In genomic region chr16:55628306-55628968, GRCh38 we compare ENCODE assay signal across 25 cellular contexts. TPM values are rescaled to one million over a fixed set of nuclear protein-coding genes. Genes with fewer than 3 reads are reported as not detected.
DNase-seq lines count a peak whose midpoint lies in the region; ATAC-seq, FAIRE-seq and TF ChIP-seq lines count a peak whose summit lies in the region.
"Had no signal": no experiment of that assay in that cellular context is flagged by ENCODE, and none has a peak within 500 bp of the region (broad histone marks: within the 10 kb centered on the region; RNA-seq: fewer than 3 reads in every experiment).

No MANE protein-coding gene starts in this region.

- H4K20me1 ChIP-seq in HepG2 (ENCODE audit: insufficient read depth, low read length): no peaks in the 10 kb centered on the region
- H4K20me1 ChIP-seq: BLaER1 had no signal

- H3K36me3 Mint-ChIP-seq in naive thymus-derived CD8-positive, alpha-beta T cell: peaks cover 0 to 5% (median 2%) of the 10 kb centered on the region in 3 donors
- H3K36me3 Mint-ChIP-seq: CD14-positive monocyte; CD4-positive, alpha-beta memory T cell; IgD-negative memory B cell had no signal

- WGBS in HepG2 (ENCODE audit: low lambda C conversion rate): 80% methylated on average over 6 of the region's 6 CpGs
- 54% methylated on average over 4 of the region's 6 CpGs for WGBS in right lobe of liver (ENCODE audit: insufficient coverage, low coverage, low lambda C conversion rate, missing lambda C conversion rate)
- WGBS in esophagus muscularis mucosa: 71% methylated on average over 6 of the region's 6 CpGs

- H3K9me3 ChIP-seq in HepG2 (ENCODE audit: low read length) (peaks cover 14% of the 10 kb centered on the region; the same call in 1 of the 2 replicates), right lobe of liver (no peaks in the 10 kb centered on the region), NT2/D1 (ENCODE audit: insufficient read depth, low read length) (peaks cover 53% of the 10 kb centered on the region), esophagus muscularis mucosa (no peaks in the 10 kb centered on the region)

- no peak overlapping the region for H3K27ac ChIP-seq in HepG2 (ENCODE audit: extremely low read length, insufficient read depth, low read length)
- no peak overlapping the region for H3K27ac ChIP-seq in right lobe of liver
- no peak overlapping the region for H3K27ac ChIP-seq in esophagus muscularis mucosa (replicated peaks in 1 of 4)
- H3K27ac ChIP-seq: 22Rv1, BLaER1 had no signal

- H3K27ac Mint-ChIP-seq in naive thymus-derived CD8-positive, alpha-beta T cell: no peak overlapping the region
- H3K27ac Mint-ChIP-seq: CD14-positive monocyte; CD4-positive, alpha-beta memory T cell; HFFc6; IgD-negative memory B cell had no signal

- no peak overlapping the region for H2AFZ ChIP-seq in HepG2 (ENCODE audit: low read length)

- no TSS peak for BruUV-seq in HepG2 (replicated peaks; lab: Mats Ljungman, UMichigan)

- intact Hi-C loops in HepG2 (cut with micrococcal nuclease; ENCODE audit: unreplicated experiment): no loop called here
- intact Hi-C loops in right lobe of liver (cut with DNase I): no loop called here
- intact Hi-C loops in esophagus muscularis mucosa (cut with DNase I): no loop called here

- DNase-seq in HepG2 (ENCODE audit: low spot score) (no peak), right lobe of liver (no peak), NT2/D1 (ENCODE audit: low read depth, low spot score) (peak; percentile 44), esophagus muscularis mucosa (ENCODE audit: extremely low spot score) (peak; percentile 91), NCI-H2171 treated with DMSO at 0.1 percent for 48 hours (lab: John Stamatoyannopoulos, UW) (no peak), left lobe of liver (ENCODE audit: low spot score) (no peak)
- no peak for DNase-seq in naive thymus-derived CD8-positive, alpha-beta T cell
- DNase-seq: CD4-positive, alpha-beta memory T cell; DMS153; DMS79; GDM1; HFFc6; KG1 had no signal

- H3K9ac ChIP-seq in HepG2 (ENCODE audit: insufficient read depth, low read depth, low read length) (no peak overlapping the region), NT2/D1 (ENCODE audit: insufficient read length, low read depth) (no peak overlapping the region)
- H3K9ac ChIP-seq: BLaER1 had no signal

- FAIRE-seq in HepG2 (lab: Jason Lieb, UNC): no peak
- FAIRE-seq: GM12892, GM18507 had no signal

- H3K9me3 Mint-ChIP-seq in naive thymus-derived CD8-positive, alpha-beta T cell: peaks cover 0 to 11% (median 3%) of the 10 kb centered on the region in 9 donors
- H3K9me3 Mint-ChIP-seq: CD4-positive, alpha-beta memory T cell; HFFc6 had no signal

- TF ChIP-seq CTCF in HepG2 (CRISPR knock-in tag; IDR thresholded peaks at IDR 0.05): no peak
- no peak for TF ChIP-seq CTCF in right lobe of liver (IDR thresholded peaks at IDR 0.05)
- TF ChIP-seq CTCF in esophagus muscularis mucosa (IDR thresholded peaks at IDR 0.05): no peak

- H3K36me3 ChIP-seq in HepG2 (replicated peaks in 1 of 2; ENCODE audit: control insufficient read depth in 1 of 2, insufficient read depth in 2 of 2, low read length in 2 of 2): no peaks in the 10 kb centered on the region
- no peaks in the 10 kb centered on the region for H3K36me3 ChIP-seq in right lobe of liver
- H3K36me3 ChIP-seq in NT2/D1 (ENCODE audit: insufficient read depth, insufficient read length, low read length): no peaks in the 10 kb centered on the region
- no peaks in the 10 kb centered on the region for H3K36me3 ChIP-seq in esophagus muscularis mucosa
- H3K36me3 ChIP-seq: BLaER1 had no signal

- H3K79me2 ChIP-seq in HepG2 (ENCODE audit: insufficient read depth, low read length): no peaks in the 10 kb centered on the region

- no peak for ATAC-seq in HepG2
- ATAC-seq in right lobe of liver: no peak
- no peak for ATAC-seq in HG03432 (IDR thresholded peaks at IDR 0.05; ENCODE audit: unreplicated experiment)
- ATAC-seq in left lobe of liver: no peak
- ATAC-seq in naive thymus-derived CD8-positive, alpha-beta T cell: no peak
- ATAC-seq: HCT116 had no signal

- no peak for TF ChIP-seq POLR2A in HepG2 (IDR thresholded peaks at IDR 0.05; ENCODE audit: insufficient read depth in 1 of 2, low read depth in 2 of 2, low read length in 2 of 2)
- no peak for TF ChIP-seq POLR2A in right lobe of liver (IDR thresholded peaks at IDR 0.05)
- TF ChIP-seq POLR2A in esophagus muscularis mucosa (IDR thresholded peaks at IDR 0.05; ENCODE audit: low read depth): no peak

- no peak for TF ChIP-seq RAD21 in HepG2 (CRISPR knock-in tag; IDR thresholded peaks at IDR 0.05)

- H3K4me3 Mint-ChIP-seq in naive thymus-derived CD8-positive, alpha-beta T cell: no peak overlapping the region
- H3K4me3 Mint-ChIP-seq: CD14-positive monocyte; CD4-positive, alpha-beta memory T cell; HFFc6; IgD-negative memory B cell had no signal

- no peak overlapping the region for H3K4me3 ChIP-seq in HepG2 (replicated peaks in 1 of 3; ENCODE audit: insufficient read depth in 1 of 3, low read depth in 2 of 3, low read length in 3 of 3)
- no peak overlapping the region for H3K4me3 ChIP-seq in right lobe of liver
- no peak overlapping the region for H3K4me3 ChIP-seq in NT2/D1 (ENCODE audit: insufficient read length, low read depth)
- H3K4me3 ChIP-seq in esophagus muscularis mucosa: no peak overlapping the region
- H3K4me3 ChIP-seq: BLaER1 had no signal

- no peak overlapping the region for H3K4me2 ChIP-seq in HepG2 (ENCODE audit: low read depth, low read length)
- H3K4me2 ChIP-seq: BLaER1 had no signal

- H3K27me3 ChIP-seq in HepG2 (ENCODE audit: control insufficient read depth in 1 of 2, insufficient read depth in 2 of 2, low read length in 2 of 2) (no peaks in the 10 kb centered on the region), right lobe of liver (no peaks in the 10 kb centered on the region), NT2/D1 (ENCODE audit: insufficient read depth, insufficient read length) (peaks cover 6% of the 10 kb centered on the region), esophagus muscularis mucosa (no peaks in the 10 kb centered on the region)
- H3K27me3 ChIP-seq: BLaER1 had no signal

- TF ChIP-seq EP300 in HepG2 (IDR thresholded peaks at IDR 0.05; ENCODE audit: low read depth in 2 of 2, low read length in 2 of 2): no peak
- no peak for TF ChIP-seq EP300 in HepG2 (CRISPR knock-in tag; IDR thresholded peaks at IDR 0.05; ENCODE audit: borderline replicate concordance)
- TF ChIP-seq EP300 in esophagus muscularis mucosa (IDR thresholded peaks at IDR 0.05): no peak

- H3K27me3 Mint-ChIP-seq in naive thymus-derived CD8-positive, alpha-beta T cell: peaks cover 0 to 29% (median 9%) of the 10 kb centered on the region in 5 donors

- POLR2A ChIA-PET in HepG2 (lab: Yijun Ruan, JAX): no interaction called here
- POLR2A ChIA-PET in naive thymus-derived CD8-positive, alpha-beta T cell (lab: Charles Lee): no interaction called here

- in situ Hi-C loops in HepG2 (cut with HindIII; ENCODE audit: extremely low pct_ligation_motif_present, low pct_unique_long_range_greater_than_20kb): no loop called here

- CTCF ChIA-PET in HepG2 (lab: Yijun Ruan, JAX; ENCODE audit: low intra/inter-chr PET ratio, low total read pairs): no interaction called here

- no peaks in the 10 kb centered on the region for H3K4me1 Mint-ChIP-seq in naive thymus-derived CD8-positive, alpha-beta T cell
- H3K4me1 Mint-ChIP-seq: CD14-positive monocyte had no signal

- H3K4me1 ChIP-seq in HepG2 (ENCODE audit: insufficient read depth, low read length) (peaks cover 29% of the 10 kb centered on the region), right lobe of liver (peaks cover 0 to 18% (median 0%) of the 10 kb centered on the region in 4 donors), NT2/D1 (ENCODE audit: insufficient read depth, insufficient read length) (peaks cover 5% of the 10 kb centered on the region), esophagus muscularis mucosa (no peaks in the 10 kb centered on the region)

RNA-seq across cellular contexts. Expression of gene SLC6A2, which starts 27.4 kb away (rescaled TPM):
- total RNA-seq in HepG2 (2016; rRNA removed; fragmentation: Illumina TruSeq; extraction: Trizol): 0.65 and 0.66 TPM in 2 replicates
- total RNA-seq in HepG2 (2016; cell fraction: cytosol; rRNA removed; fragmentation: Illumina TruSeq; extraction: Trizol; ENCODE audit: low read depth): 0.18 and 0.20 TPM in 2 replicates
- 0.34 and 1.00 TPM in 2 replicates for total RNA-seq in HepG2 (2016; cell fraction: insoluble cytoplasmic fraction; rRNA removed; fragmentation: Illumina TruSeq; extraction: Trizol)
- 0.19 and 0.59 TPM in 2 replicates for total RNA-seq in HepG2 (2016; cell fraction: membrane; rRNA removed; fragmentation: Illumina TruSeq; extraction: Trizol)
- 1.0 and 2.1 TPM in 2 replicates for total RNA-seq in HepG2 (2016; cell fraction: nucleus; rRNA removed; fragmentation: Illumina TruSeq; extraction: Trizol)
- polyA plus RNA-seq in HepG2 (2011; rRNA removed): 0.37 and 0.62 TPM in 2 replicates
- polyA plus RNA-seq in HepG2 (2011; cell fraction: cytosol; rRNA removed): 0.21 and 0.26 TPM in 2 replicates
- polyA plus RNA-seq in HepG2 (2011; cell fraction: nucleus; rRNA removed): 2.4 and 2.6 TPM in 2 replicates
- polyA plus RNA-seq in HepG2 (2012): 0.21 and 0.43 TPM in 2 replicates
- 0.05 and 0.15 TPM in 2 replicates for polyA plus RNA-seq in HepG2 (2016; cell fraction: cytosol; fragmentation: Illumina TruSeq; extraction: Trizol; ENCODE audit: low read depth)
- 0.37 and 0.40 TPM in 2 replicates for polyA plus RNA-seq in HepG2 (2016; cell fraction: insoluble cytoplasmic fraction; fragmentation: Illumina TruSeq; extraction: Trizol; ENCODE audit: low read depth)
- polyA plus RNA-seq in HepG2 (2016; cell fraction: membrane; fragmentation: Illumina TruSeq; extraction: Trizol; ENCODE audit: low read depth): 0.27 and 0.29 TPM in 2 replicates
- 1.8 and 2.2 TPM in 2 replicates for polyA plus RNA-seq in HepG2 (2016; cell fraction: nucleus; fragmentation: Illumina TruSeq; extraction: Trizol; ENCODE audit: insufficient read depth, low read depth)
- 0.64 TPM in 1 of 2 replicates, not detected in the other for polyA minus RNA-seq in HepG2 (2011; rRNA and poly(A)+ RNA removed; ENCODE audit: low replicate concordance)
- polyA minus RNA-seq in HepG2 (2011; cell fraction: cytosol; rRNA and poly(A)+ RNA removed): 0.18 TPM in 1 of 2 replicates, not detected in the other
- 0.26 and 0.62 TPM in 2 replicates for polyA minus RNA-seq in HepG2 (2011; cell fraction: nucleus; rRNA and poly(A)+ RNA removed)
- total RNA-seq in right lobe of liver: 1 to 10 TPM in 1 of 6 experiments, under 1 TPM in 2, not detected in 3; 0.37 to 2.9 (median 0.37) TPM
- 1 to 10 TPM in 2 of 4 donors, under 1 TPM in 2; 0.19 to 2.1 (median 1.00) TPM for total RNA-seq in esophagus muscularis mucosa
- total RNA-seq in left lobe of liver: not detected
- total RNA-seq in naive thymus-derived CD8-positive, alpha-beta T cell: not detected
- not detected for polyA plus RNA-seq in naive thymus-derived CD8-positive, alpha-beta T cell
- total RNA-seq: A673; CD4-positive, alpha-beta memory T cell; Daoy; H4; HFFc6 had no signal
- polyA plus RNA-seq: AG04450; CD14-positive monocyte; CD4-positive, alpha-beta memory T cell; IgD-negative memory B cell had no signal

Comparison
In these comparisons a context has a peak if more than half of its experiments do, and no peak if none do; other contexts are left out.
1. DNase-seq: peak in NT2/D1 (single experiment) and esophagus muscularis mucosa (single experiment); none in HepG2 (single experiment), right lobe of liver (0 of 3), NCI-H2171 treated with DMSO at 0.1 percent for 48 hours (single experiment), left lobe of liver (single experiment) and naive thymus-derived CD8-positive, alpha-beta T cell (0 of 10).